Comparison of ENCODE assay signal across 37 cellular contexts in the genomic region with DNA sequence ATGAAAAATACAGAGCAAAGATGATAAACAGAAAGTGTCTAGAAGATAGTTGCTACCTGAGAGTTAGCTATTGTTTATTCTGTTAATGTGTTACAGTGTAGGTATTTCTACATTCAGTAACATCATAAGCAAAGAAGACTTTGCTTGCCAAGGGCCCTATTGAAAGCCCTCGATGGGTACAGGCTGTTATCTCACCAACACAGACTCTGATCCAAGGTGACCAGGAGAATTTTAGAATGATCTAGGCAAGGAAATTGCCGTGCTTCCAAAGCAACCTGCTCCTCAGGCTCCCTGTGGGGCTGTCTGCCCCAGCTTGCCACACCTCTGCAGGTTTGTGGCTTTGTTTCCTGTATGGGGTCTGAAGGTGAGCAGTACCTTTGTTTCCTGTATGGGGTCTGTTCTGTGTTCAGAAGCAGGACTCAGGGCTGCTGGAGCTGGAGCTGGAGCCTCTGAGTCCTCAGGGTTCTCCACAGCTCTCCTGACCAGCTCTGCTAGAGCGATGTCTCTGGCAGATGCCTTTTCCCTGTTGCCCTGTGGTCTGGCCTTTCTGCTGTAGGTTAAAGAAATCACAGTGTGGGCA. TPM values are rescaled to one million over a fixed set of nuclear protein-coding genes. Genes with fewer than 3 reads are reported as not detected.
"Had no signal": no experiment of that assay in that cellular context is flagged by ENCODE, and none has a peak within 500 bp of the region (broad histone marks: within the 10 kb centered on the region; RNA-seq: fewer than 3 reads in every experiment).

No MANE protein-coding gene starts in this region.

- DNase-seq: activated CD4-positive, alpha-beta memory T cell treated with anti-CD3 and anti-CD28 coated beads for 36 hours; activated CD4-positive, alpha-beta T cell treated with anti-CD3 and anti-CD28 coated beads for 48 hours; activated naive CD4-positive, alpha-beta T cell treated with anti-CD3 and anti-CD28 coated beads for 36 hours; activated naive CD8-positive, alpha-beta T cell treated with anti-CD3 and anti-CD28 coated beads for 36 hours; activated T-cell treated with anti-CD3 and anti-CD28 coated beads for 4 hours; activated T-cell treated with anti-CD3 and anti-CD28 coated beads, Interleukin-2, amount 50 U/mL, for 72 hours; aorta; body of pancreas; cerebellar nuclear complex; colonic mucosa; foreskin fibroblast; hypothalamus; kidney glomerular epithelial cell; left lung; mammary epithelial cell; midbrain; naive thymus-derived CD8-positive, alpha-beta T cell; nucleus accumbens; right lobe of liver; SK-N-SH; stimulated activated CD4-positive, alpha-beta T cell treated with anti-CD3 and anti-CD28 coated beads, Interleukin-1b, Interleukin-23, amount 100 ng/mL, for 48 hours; stimulated activated CD4-positive, alpha-beta T cell treated with anti-CD3 and anti-CD28 coated beads, Interleukin-4, amount 100 ng/mL, for 4 hours; stimulated activated CD8-positive, alpha-beta memory T cell treated with anti-CD3 and anti-CD28 coated beads, Interleukin-4, amount 100 ng/mL, for 48 hours; stimulated activated naive CD8-positive, alpha-beta T cell treated with anti-CD3 and anti-CD28 coated beads, Interleukin-15, amount 100 ng/mL, for 72 hours; SW 1271; T-helper 9 cell; tibial artery had no signal

- H3K9me3 Mint-ChIP-seq: activated CD4-positive, alpha-beta memory T cell treated with anti-CD3 and anti-CD28 coated beads for 36 hours; activated naive CD4-positive, alpha-beta T cell treated with anti-CD3 and anti-CD28 coated beads for 36 hours; activated naive CD8-positive, alpha-beta T cell treated with anti-CD3 and anti-CD28 coated beads for 36 hours; T-helper 1 cell treated with Interleukin-12 subunit alpha and Interleukin-12 subunit beta and Interleukin-4 antibody, amounts not matched to agents 30 μg/mL and 1 μg/mL, for 36 hours had no signal

- H3K4me1 ChIP-seq: adrenal gland, colonic mucosa, left lung, parathyroid adenoma, right lobe of liver, tibial artery had no signal

- H3K4me3 Mint-ChIP-seq: activated CD4-positive, alpha-beta memory T cell treated with anti-CD3 and anti-CD28 coated beads for 36 hours; activated naive CD4-positive, alpha-beta T cell treated with anti-CD3 and anti-CD28 coated beads for 36 hours; activated naive CD8-positive, alpha-beta T cell treated with anti-CD3 and anti-CD28 coated beads for 36 hours; activated T-cell treated with anti-CD3 and anti-CD28 coated beads, Interleukin-2, amount 50 U/mL, for 72 hours; naive thymus-derived CD8-positive, alpha-beta T cell; neural crest cell; stimulated activated memory B cell treated with anti-CD40 and anti-IgM and Interleukin-4, amounts not matched to agents 10 μg/mL and 1 μg/mL and 100 μg/mL, for 72 hours; stimulated activated naive CD8-positive, alpha-beta T cell treated with anti-CD3 and anti-CD28 coated beads, Interleukin-15, amount 100 ng/mL, for 72 hours; T-helper 1 cell treated with Interleukin-12 subunit alpha and Interleukin-12 subunit beta and Interleukin-4 antibody, amounts not matched to agents 30 μg/mL and 1 μg/mL, for 36 hours had no signal

- H3K27ac ChIP-seq: adrenal gland, body of pancreas, colonic mucosa, left lung, parathyroid adenoma, right lobe of liver, tibial artery, VCaP had no signal

- H3K4me3 ChIP-seq: adrenal gland, body of pancreas, colonic mucosa, left lung, right lobe of liver, smooth muscle cell, tibial artery had no signal

- H3K9me3 ChIP-seq: adrenal gland, body of pancreas, colonic mucosa, left lung, right lobe of liver, SK-N-SH, tibial artery had no signal

- H3K27ac Mint-ChIP-seq: activated CD4-positive, alpha-beta memory T cell treated with anti-CD3 and anti-CD28 coated beads for 36 hours; activated naive CD4-positive, alpha-beta T cell treated with anti-CD3 and anti-CD28 coated beads for 36 hours; activated naive CD8-positive, alpha-beta T cell treated with anti-CD3 and anti-CD28 coated beads for 36 hours; activated T-cell treated with anti-CD3 and anti-CD28 coated beads, Interleukin-2, amount 50 U/mL, for 72 hours; naive thymus-derived CD8-positive, alpha-beta T cell; stimulated activated memory B cell treated with anti-CD40 and anti-IgM and Interleukin-4, amounts not matched to agents 10 μg/mL and 1 μg/mL and 100 μg/mL, for 72 hours; T-helper 1 cell treated with Interleukin-12 subunit alpha and Interleukin-12 subunit beta and Interleukin-4 antibody, amounts not matched to agents 30 μg/mL and 1 μg/mL, for 36 hours had no signal

- H3K27me3 Mint-ChIP-seq: stimulated activated memory B cell treated with anti-CD40 and anti-IgM and Interleukin-4, amounts not matched to agents 10 μg/mL and 1 μg/mL and 100 μg/mL, for 72 hours; stimulated activated naive CD8-positive, alpha-beta T cell treated with anti-CD3 and anti-CD28 coated beads, Interleukin-15, amount 100 ng/mL, for 72 hours had no signal

- ATAC-seq: activated CD4-positive, CD25-positive, alpha-beta regulatory T cell treated with anti-CD3 and anti-CD28 coated beads, Interleukin-2, amount 50 U/mL, for 24 hours; activated T-cell treated with anti-CD3 and anti-CD28 coated beads, Interleukin-2, amount 50 U/mL, for 72 hours; body of pancreas; left lung; naive thymus-derived CD8-positive, alpha-beta T cell; right lobe of liver; stimulated activated memory B cell treated with anti-CD40 and anti-IgM and Interleukin-4, amounts not matched to agents 10 μg/mL and 1 μg/mL and 100 μg/mL, for 72 hours; stimulated activated naive CD8-positive, alpha-beta T cell treated with anti-CD3 and anti-CD28 coated beads, Interleukin-15, amount 100 ng/mL, for 72 hours had no signal

- H3K36me3 Mint-ChIP-seq: activated CD4-positive, alpha-beta memory T cell treated with anti-CD3 and anti-CD28 coated beads for 36 hours; activated naive CD8-positive, alpha-beta T cell treated with anti-CD3 and anti-CD28 coated beads for 36 hours; naive thymus-derived CD8-positive, alpha-beta T cell; stimulated activated memory B cell treated with anti-CD40 and anti-IgM and Interleukin-4, amounts not matched to agents 10 μg/mL and 1 μg/mL and 100 μg/mL, for 72 hours had no signal

- H3K27me3 ChIP-seq: adrenal gland, body of pancreas, colonic mucosa, right lobe of liver had no signal

- H3K4me1 Mint-ChIP-seq: activated naive CD8-positive, alpha-beta T cell treated with anti-CD3 and anti-CD28 coated beads for 36 hours; naive thymus-derived CD8-positive, alpha-beta T cell; stimulated activated memory B cell treated with anti-CD40 and anti-IgM and Interleukin-4, amounts not matched to agents 10 μg/mL and 1 μg/mL and 100 μg/mL, for 72 hours; stimulated activated naive CD8-positive, alpha-beta T cell treated with anti-CD3 and anti-CD28 coated beads, Interleukin-15, amount 100 ng/mL, for 72 hours had no signal

- H3K36me3 ChIP-seq: adrenal gland, colonic mucosa, left lung, right lobe of liver, tibial artery had no signal

RNA-seq across cellular contexts. Expression of gene PHACTR3, which starts 32.5 kb away (rescaled TPM):
- total RNA-seq: activated CD4-positive, alpha-beta memory T cell treated with anti-CD3 and anti-CD28 coated beads for 36 hours; activated naive CD4-positive, alpha-beta T cell treated with anti-CD3 and anti-CD28 coated beads for 36 hours; activated naive CD8-positive, alpha-beta T cell treated with anti-CD3 and anti-CD28 coated beads for 36 hours; activated T-cell treated with anti-CD3 and anti-CD28 coated beads, Interleukin-2, amount 50 U/mL, for 72 hours; endothelial cell of umbilical vein; naive thymus-derived CD8-positive, alpha-beta T cell; pulmonary artery endothelial cell had no signal
